ENCODE assay signal across 9 cellular contexts in genomic region chr15:90165659-90166489, GRCh38. TPM values are rescaled to one million over a fixed set of nuclear protein-coding genes. Genes with fewer than 3 reads are reported as not detected.
DNase-seq lines count a peak whose midpoint lies in the region; ATAC-seq lines count a peak whose summit lies in the region.
"Had no signal": no experiment of that assay in that cellular context is flagged by ENCODE, and none has a peak within 500 bp of the region (broad histone marks: within the 10 kb centered on the region; RNA-seq: fewer than 3 reads in every experiment).

No MANE protein-coding gene starts in this region.

- H2AFZ ChIP-seq in Karpas-422 (ENCODE audit: low read length): 0 out of 2 replicates have a peak overlapping the region, but pooled peaks have one; percentile 6

- H3K4me2 ChIP-seq in Karpas-422 (ENCODE audit: low read depth, low read length, poor library complexity, severe bottlenecking): no peak overlapping the region

- peak; percentile 61 for ATAC-seq in Right ventricle myocardium superior (ENCODE audit: poor library complexity)
- ATAC-seq in Right ventricle myocardium inferior: no peak
- no peak for ATAC-seq in HG03342 (IDR thresholded peaks at IDR 0.05; ENCODE audit: unreplicated experiment)

- no peaks in the 10 kb centered on the region for H3K79me2 ChIP-seq in Karpas-422 (ENCODE audit: low read length)

- no peaks in the 10 kb centered on the region for H3K27me3 ChIP-seq in Karpas-422 (ENCODE audit: low read length)
- H3K27me3 ChIP-seq: dorsolateral prefrontal cortex had no signal

- no peaks in the 10 kb centered on the region for H4K20me1 ChIP-seq in Karpas-422 (ENCODE audit: insufficient read depth, low read depth, low read length)

- no peaks in the 10 kb centered on the region for H3K9me2 ChIP-seq in Karpas-422 (replicated peaks; ENCODE audit: insufficient read depth, low read length)

- H3K9ac ChIP-seq in Karpas-422 (ENCODE audit: low read length): no peak overlapping the region

- peaks cover 14% of the 10 kb centered on the region for H3K4me1 ChIP-seq in Karpas-422 (ENCODE audit: low read length)

- no peaks in the 10 kb centered on the region for H3K36me3 ChIP-seq in Karpas-422 (ENCODE audit: insufficient read depth, low read length)

- H3K9me3 ChIP-seq in Karpas-422 (ENCODE audit: low read length): no peaks in the 10 kb centered on the region

- no peak overlapping the region for H3K27ac ChIP-seq in Karpas-422 (ENCODE audit: low read length)

- DNase-seq in Right ventricle myocardium superior: peak; percentile 51
- DNase-seq in Right ventricle myocardium inferior (ENCODE audit: missing footprints): no peak
- DNase-seq in Karpas-422: no peak
- DNase-seq in SW 1271 (lab: John Stamatoyannopoulos, UW): peak; percentile 99 to 100
- peak; percentile 90 for DNase-seq in fibroblast of gingiva (ENCODE audit: low read depth)
- DNase-seq in posterior vena cava (ENCODE audit: low spot score): peak; percentile 96
- DNase-seq in ecto neural progenitor cell (ENCODE audit: low spot score): no peak

- H3K4me3 ChIP-seq in Karpas-422 (ENCODE audit: low read length): no peak overlapping the region
- H3K4me3 ChIP-seq: dorsolateral prefrontal cortex had no signal

- intact Hi-C loops in Right ventricle myocardium superior (cut with DNase I) (no loop called here), Right ventricle myocardium inferior (cut with DNase I) (no loop called here), posterior vena cava (cut with DNase I) (no loop called here)

RNA-seq across cellular contexts. Expression of gene SEMA4B, which starts 35.3 kb away (rescaled TPM):
- total RNA-seq in Right ventricle myocardium superior (24.6 TPM), Right ventricle myocardium inferior (27.7 TPM), posterior vena cava (10 to 100 TPM; 21.1 to 22.7 TPM)
- total RNA-seq in Karpas-422 (2014; rRNA removed; shearing (Covaris generic); ENCODE audit: low replicate concordance): 40.4 and 65.1 TPM in 2 replicates

Comparison
In these comparisons a context has a peak if more than half of its experiments do, and no peak if none do; other contexts are left out.
1. DNase-seq: peak in Right ventricle myocardium superior (single experiment), SW 1271 (2 of 2), fibroblast of gingiva (single experiment) and posterior vena cava (single experiment); none in Right ventricle myocardium inferior (single experiment), Karpas-422 (single experiment) and ecto neural progenitor cell (single experiment).